ENCODE assay signal across 1 cellular context in the genomic region with DNA sequence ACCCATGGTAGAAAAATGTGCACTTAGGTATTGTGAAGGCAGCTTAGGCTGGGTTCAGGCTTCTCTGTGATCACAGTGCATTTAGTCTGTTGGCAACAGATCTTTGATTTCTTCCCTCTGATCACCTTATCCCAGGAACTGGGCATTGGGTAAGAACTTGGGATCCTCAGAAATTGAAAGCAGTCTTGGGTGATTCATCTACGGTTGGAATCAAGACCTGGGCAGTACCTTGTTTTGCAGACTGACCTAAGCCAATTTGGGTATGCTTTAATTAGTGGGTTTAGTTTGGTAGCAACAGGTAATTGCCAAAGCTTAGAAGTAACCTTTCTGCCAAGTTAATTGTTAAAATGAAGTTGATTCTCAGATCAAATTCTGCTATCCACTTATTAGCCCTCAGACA.
TF ChIP-seq lines count a peak whose summit lies in the region.

No MANE protein-coding gene starts in this region.

TF ChIP-seq in GM23338, 12 proteins besides CTCF, POLR2A, EP300 and RAD21 (continued from another document):
- TF ChIP-seq, protein P1, sequence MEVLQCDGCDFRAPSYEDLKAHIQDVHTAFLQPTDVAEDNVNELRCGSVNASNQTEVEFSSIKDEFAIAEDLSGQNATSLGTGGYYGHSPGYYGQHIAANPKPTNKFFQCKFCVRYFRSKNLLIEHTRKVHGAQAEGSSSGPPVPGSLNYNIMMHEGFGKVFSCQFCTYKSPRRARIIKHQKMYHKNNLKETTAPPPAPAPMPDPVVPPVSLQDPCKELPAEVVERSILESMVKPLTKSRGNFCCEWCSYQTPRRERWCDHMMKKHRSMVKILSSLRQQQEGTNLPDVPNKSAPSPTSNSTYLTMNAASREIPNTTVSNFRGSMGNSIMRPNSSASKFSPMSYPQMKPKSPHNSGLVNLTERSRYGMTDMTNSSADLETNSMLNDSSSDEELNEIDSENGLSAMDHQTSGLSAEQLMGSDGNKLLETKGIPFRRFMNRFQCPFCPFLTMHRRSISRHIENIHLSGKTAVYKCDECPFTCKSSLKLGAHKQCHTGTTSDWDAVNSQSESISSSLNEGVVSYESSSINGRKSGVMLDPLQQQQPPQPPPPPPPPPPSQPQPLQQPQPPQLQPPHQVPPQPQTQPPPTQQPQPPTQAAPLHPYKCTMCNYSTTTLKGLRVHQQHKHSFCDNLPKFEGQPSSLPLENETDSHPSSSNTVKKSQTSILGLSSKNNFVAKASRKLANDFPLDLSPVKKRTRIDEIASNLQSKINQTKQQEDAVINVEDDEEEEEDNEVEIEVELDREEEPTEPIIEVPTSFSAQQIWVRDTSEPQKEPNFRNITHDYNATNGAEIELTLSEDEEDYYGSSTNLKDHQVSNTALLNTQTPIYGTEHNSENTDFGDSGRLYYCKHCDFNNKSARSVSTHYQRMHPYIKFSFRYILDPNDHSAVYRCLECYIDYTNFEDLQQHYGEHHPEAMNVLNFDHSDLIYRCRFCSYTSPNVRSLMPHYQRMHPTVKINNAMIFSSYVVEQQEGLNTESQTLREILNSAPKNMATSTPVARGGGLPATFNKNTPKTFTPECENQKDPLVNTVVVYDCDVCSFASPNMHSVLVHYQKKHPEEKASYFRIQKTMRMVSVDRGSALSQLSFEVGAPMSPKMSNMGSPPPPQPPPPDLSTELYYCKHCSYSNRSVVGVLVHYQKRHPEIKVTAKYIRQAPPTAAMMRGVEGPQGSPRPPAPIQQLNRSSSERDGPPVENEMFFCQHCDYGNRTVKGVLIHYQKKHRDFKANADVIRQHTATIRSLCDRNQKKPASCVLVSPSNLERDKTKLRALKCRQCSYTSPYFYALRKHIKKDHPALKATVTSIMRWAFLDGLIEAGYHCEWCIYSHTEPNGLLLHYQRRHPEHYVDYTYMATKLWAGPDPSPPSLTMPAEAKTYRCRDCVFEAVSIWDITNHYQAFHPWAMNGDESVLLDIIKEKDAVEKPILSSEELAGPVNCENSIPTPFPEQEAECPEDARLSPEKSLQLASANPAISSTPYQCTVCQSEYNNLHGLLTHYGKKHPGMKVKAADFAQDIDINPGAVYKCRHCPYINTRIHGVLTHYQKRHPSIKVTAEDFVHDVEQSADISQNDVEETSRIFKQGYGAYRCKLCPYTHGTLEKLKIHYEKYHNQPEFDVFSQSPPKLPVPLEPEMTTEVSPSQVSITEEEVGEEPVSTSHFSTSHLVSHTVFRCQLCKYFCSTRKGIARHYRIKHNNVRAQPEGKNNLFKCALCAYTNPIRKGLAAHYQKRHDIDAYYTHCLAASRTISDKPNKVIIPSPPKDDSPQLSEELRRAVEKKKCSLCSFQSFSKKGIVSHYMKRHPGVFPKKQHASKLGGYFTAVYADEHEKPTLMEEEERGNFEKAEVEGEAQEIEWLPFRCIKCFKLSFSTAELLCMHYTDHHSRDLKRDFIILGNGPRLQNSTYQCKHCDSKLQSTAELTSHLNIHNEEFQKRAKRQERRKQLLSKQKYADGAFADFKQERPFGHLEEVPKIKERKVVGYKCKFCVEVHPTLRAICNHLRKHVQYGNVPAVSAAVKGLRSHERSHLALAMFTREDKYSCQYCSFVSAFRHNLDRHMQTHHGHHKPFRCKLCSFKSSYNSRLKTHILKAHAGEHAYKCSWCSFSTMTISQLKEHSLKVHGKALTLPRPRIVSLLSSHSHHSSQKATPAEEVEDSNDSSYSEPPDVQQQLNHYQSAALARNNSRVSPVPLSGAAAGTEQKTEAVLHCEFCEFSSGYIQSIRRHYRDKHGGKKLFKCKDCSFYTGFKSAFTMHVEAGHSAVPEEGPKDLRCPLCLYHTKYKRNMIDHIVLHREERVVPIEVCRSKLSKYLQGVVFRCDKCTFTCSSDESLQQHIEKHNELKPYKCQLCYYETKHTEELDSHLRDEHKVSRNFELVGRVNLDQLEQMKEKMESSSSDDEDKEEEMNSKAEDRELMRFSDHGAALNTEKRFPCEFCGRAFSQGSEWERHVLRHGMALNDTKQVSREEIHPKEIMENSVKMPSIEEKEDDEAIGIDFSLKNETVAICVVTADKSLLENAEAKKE (CRISPR knock-in tag; IDR thresholded peaks at IDR 0.05), result no peak
- TF ChIP-seq POLR2AphosphoS5 (IDR thresholded peaks at IDR 0.05; ENCODE audit: low read depth), result no peak
- no peak for TF ChIP-seq CREB1 (CRISPR knock-in tag; IDR thresholded peaks at IDR 0.05; ENCODE audit: low read depth)
- TF ChIP-seq EZH2 (IDR thresholded peaks at IDR 0.05; ENCODE audit: low read depth, unreplicated experiment), result no peak
- TF ChIP-seq ZNF114 (CRISPR knock-in tag; IDR thresholded peaks at IDR 0.05), result no peak
- TF ChIP-seq ZNF331 (CRISPR knock-in tag; IDR thresholded peaks at IDR 0.05; ENCODE audit: low read depth), result no peak
- no peak for TF ChIP-seq EZH2phosphoT487 (IDR thresholded peaks at IDR 0.05; ENCODE audit: unreplicated experiment)
- TF ChIP-seq REST (IDR thresholded peaks at IDR 0.05; ENCODE audit: unreplicated experiment), result no peak
- no peak for TF ChIP-seq STAT1 (IDR thresholded peaks at IDR 0.05; ENCODE audit: unreplicated experiment)
